ENCODE assay signal across 9 cellular contexts in the genomic region with DNA sequence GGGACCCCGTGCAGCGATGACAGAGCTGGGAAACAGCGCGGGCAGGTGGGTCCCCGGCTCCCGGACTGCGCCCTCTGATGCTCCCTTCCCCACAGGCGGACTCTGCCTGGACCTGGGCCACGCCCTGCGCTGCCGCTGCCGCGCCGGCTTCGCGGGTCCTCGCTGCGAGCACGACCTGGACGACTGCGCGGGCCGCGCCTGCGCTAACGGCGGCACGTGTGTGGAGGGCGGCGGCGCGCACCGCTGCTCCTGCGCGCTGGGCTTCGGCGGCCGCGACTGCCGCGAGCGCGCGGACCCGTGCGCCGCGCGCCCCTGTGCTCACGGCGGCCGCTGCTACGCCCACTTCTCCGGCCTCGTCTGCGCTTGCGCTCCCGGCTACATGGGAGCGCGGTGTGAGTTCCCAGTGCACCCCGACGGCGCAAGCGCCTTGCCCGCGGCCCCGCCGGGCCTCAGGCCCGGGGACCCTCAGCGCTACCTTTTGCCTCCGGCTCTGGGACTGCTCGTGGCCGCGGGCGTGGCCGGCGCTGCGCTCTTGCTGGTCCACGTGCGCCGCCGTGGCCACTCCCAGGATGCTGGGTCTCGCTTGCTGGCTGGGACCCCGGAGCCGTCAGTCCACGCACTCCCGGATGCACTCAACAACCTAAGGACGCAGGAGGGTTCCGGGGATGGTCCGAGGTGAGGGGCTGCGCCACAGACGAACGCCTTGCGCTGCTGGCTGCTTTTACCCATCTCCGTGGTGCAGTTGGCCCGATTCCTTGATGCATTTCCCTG. TPM values are rescaled to one million over a fixed set of nuclear protein-coding genes. Genes with fewer than 3 reads are reported as not detected.
DNase-seq lines count a peak whose midpoint lies in the region; ATAC-seq and TF ChIP-seq lines count a peak whose summit lies in the region.
"Had no signal": no experiment of that assay in that cellular context is flagged by ENCODE, and none has a peak within 500 bp of the region (broad histone marks: within the 10 kb centered on the region; RNA-seq: fewer than 3 reads in every experiment).

No MANE protein-coding gene starts in this region.

- peak; percentile 43 for DNase-seq in Jurkat, Clone E6-1 (ENCODE audit: low read depth, low spot score)
- DNase-seq in breast epithelium (ENCODE audit: low spot score in 2 of 2) (no peak), kidney tubule cell (ENCODE audit: low spot score) (peak; percentile 65), NCI-H1694 (lab: John Stamatoyannopoulos, UW) (no peak)
- peak; percentile 33 to 39 (median 37) for DNase-seq in stimulated activated CD4-positive, alpha-beta T cell treated with anti-CD3 and anti-CD28 coated beads, TNF-alpha, amount 100 ng/mL, for 48 hours (ENCODE audit: low read depth in 3 of 3)

- intact Hi-C loops in breast epithelium (cut with DNase I; ENCODE audit: low total_unique reads), result loop anchor here (1.0 kb wide), 1 partner anchor 27 kb away; a partner anchor contains a TSS

- no peaks in the 10 kb centered on the region for H3K79me2 ChIP-seq in SU-DHL-6 (ENCODE audit: insufficient read depth, low read length)

- no peak for ATAC-seq in HG02938 (IDR thresholded peaks at IDR 0.05; ENCODE audit: unreplicated experiment)

- H3K27me3 ChIP-seq in SU-DHL-6 (ENCODE audit: low read length), result no peaks in the 10 kb centered on the region
- H3K27me3 ChIP-seq in breast epithelium, result peaks cover 2 to 59% of the 10 kb centered on the region in 2 donors

- H3K4me3 ChIP-seq in Jurkat, Clone E6-1 (ENCODE audit: low read length), result peak overlapping the region; percentile 56
- peak overlapping the region; percentile 69 for H3K4me3 ChIP-seq in SU-DHL-6 (ENCODE audit: insufficient read depth, low read length, poor library complexity, severe bottlenecking)
- H3K4me3 ChIP-seq in breast epithelium, result peak overlapping the region; percentile 34 to 70 (median 52)

- peak overlapping the region; percentile 97 for H2AFZ ChIP-seq in SU-DHL-6 (ENCODE audit: low read depth, low read length, severe bottlenecking)

- H3K27ac ChIP-seq in SU-DHL-6 (ENCODE audit: low read depth, low read length) (no peak overlapping the region), breast epithelium (no peak overlapping the region)
- H3K27ac ChIP-seq: adrenal gland had no signal

- no peak for TF ChIP-seq POLR2A in breast epithelium (IDR thresholded peaks at IDR 0.05)

- H3F3A ChIP-seq in SU-DHL-6 (ENCODE audit: insufficient read depth), result no peaks in the 10 kb centered on the region

- TF ChIP-seq CTCF in SU-DHL-6 (IDR thresholded peaks at IDR 0.05; ENCODE audit: insufficient read depth, low read length, poor library complexity, severe bottlenecking), result no peak
- no peak for TF ChIP-seq CTCF in breast epithelium (IDR thresholded peaks at IDR 0.05)

- H3K4me1 ChIP-seq in ES-I3 (ENCODE audit: insufficient read depth, low read length) (no peaks in the 10 kb centered on the region), breast epithelium (peaks cover 5 to 9% of the 10 kb centered on the region in 2 donors)

- no peaks in the 10 kb centered on the region for H3K9me2 ChIP-seq in SU-DHL-6 (replicated peaks; ENCODE audit: insufficient read depth, low read length)

- H3K9ac ChIP-seq in ES-I3 (ENCODE audit: low read depth, low read length), result peak overlapping the region; percentile 56
- peak overlapping the region; percentile 69 for H3K9ac ChIP-seq in SU-DHL-6 (ENCODE audit: low read length)

- no peaks in the 10 kb centered on the region for H3K36me3 ChIP-seq in ES-I3 (ENCODE audit: insufficient read depth, low read length)
- no peaks in the 10 kb centered on the region for H3K36me3 ChIP-seq in SU-DHL-6 (ENCODE audit: low read length)
- no peaks in the 10 kb centered on the region for H3K36me3 ChIP-seq in breast epithelium
- H3K36me3 ChIP-seq: adrenal gland had no signal

- H3K9me3 ChIP-seq in ES-I3 (ENCODE audit: control insufficient read depth, insufficient read depth, low read length) (no peaks in the 10 kb centered on the region), SU-DHL-6 (ENCODE audit: insufficient read depth, low read length) (no peaks in the 10 kb centered on the region), breast epithelium (no peaks in the 10 kb centered on the region)
- H3K9me3 ChIP-seq: adrenal gland had no signal

- no peaks in the 10 kb centered on the region for H4K20me1 ChIP-seq in SU-DHL-6 (ENCODE audit: low read depth, low read length)

- H3K4me2 ChIP-seq in SU-DHL-6 (ENCODE audit: low read depth, low read length, poor library complexity, severe bottlenecking), result peak overlapping the region; percentile 86

RNA-seq across cellular contexts. Expression of a gene that starts 7.8 kb away (rescaled TPM):
- polyA plus RNA-seq in Jurkat, Clone E6-1 (2012; ENCODE audit: insufficient read depth, insufficient read length), result not detected
- not detected for total RNA-seq in breast epithelium
- total RNA-seq: adrenal gland had no signal
- polyA plus RNA-seq: adrenal gland had no signal

RNA-seq across cellular contexts. Expression of a gene that starts 8.4 kb away (rescaled TPM):
- 6.9 TPM for polyA plus RNA-seq in Jurkat, Clone E6-1 (2012; ENCODE audit: insufficient read depth, insufficient read length)
- total RNA-seq in breast epithelium, result not detected
- total RNA-seq: adrenal gland had no signal

RNA-seq across cellular contexts. Expression of a gene that starts 25.5 kb away (rescaled TPM):
- 2.8 TPM for polyA plus RNA-seq in Jurkat, Clone E6-1 (2012; ENCODE audit: insufficient read depth, insufficient read length)
- 1 to 10 TPM; 3.4 to 5.6 (median 4.3) TPM for total RNA-seq in breast epithelium

RNA-seq across cellular contexts. Expression of a gene that starts 26.5 kb away (rescaled TPM):
- polyA plus RNA-seq in Jurkat, Clone E6-1 (2012; ENCODE audit: insufficient read depth, insufficient read length), result 137 TPM
- total RNA-seq in breast epithelium, result 10 to 100 TPM; 39.4 to 45.6 (median 41.1) TPM

RNA-seq across cellular contexts. Expression of a gene that starts 32.8 kb away (rescaled TPM):
- 19.3 TPM for polyA plus RNA-seq in Jurkat, Clone E6-1 (2012; ENCODE audit: insufficient read depth, insufficient read length)
- total RNA-seq in breast epithelium, result 10 to 100 TPM; 13.0 to 14.7 (median 13.4) TPM

Comparison
In these comparisons a context has a peak if more than half of its experiments do, and no peak if none do; other contexts are left out.
1. DNase-seq: peak in Jurkat, Clone E6-1 (single experiment), kidney tubule cell (single experiment) and stimulated activated CD4-positive, alpha-beta T cell treated with anti-CD3 and anti-CD28 coated beads, TNF-alpha, amount 100 ng/mL, for 48 hours (3 of 3); none in breast epithelium (0 of 2) and NCI-H1694 (single experiment).
2. Peak in every context shown above with its lines, with median percentiles within 50 percentile points of each other: H3K4me3 ChIP-seq.